28 cellular contexts compared by ENCODE assay signal in the genomic region with DNA sequence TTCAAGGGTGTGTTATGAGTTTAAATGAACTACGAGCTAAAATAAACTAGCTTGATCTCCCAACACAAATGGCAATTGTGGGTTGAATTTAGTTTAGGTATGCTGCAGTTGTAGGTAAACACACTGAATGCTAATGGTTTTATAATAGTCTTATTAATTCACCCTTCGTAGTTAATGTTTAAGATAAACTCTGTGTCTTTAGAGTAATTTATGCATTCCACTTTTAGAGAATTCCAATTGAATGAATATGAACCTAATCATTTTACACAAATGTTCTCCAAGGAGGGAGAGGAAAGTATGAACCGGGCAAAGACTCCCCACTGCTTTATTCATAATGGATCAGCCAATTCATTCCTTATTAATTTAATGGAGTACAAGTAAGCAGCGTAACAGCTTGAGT.
"Had no signal": no experiment of that assay in that cellular context is flagged by ENCODE, and none has a peak within 500 bp of the region (broad histone marks: within the 10 kb centered on the region; RNA-seq: fewer than 3 reads in every experiment).

No MANE protein-coding gene starts in this region.

- H3K4me1 ChIP-seq: pancreas, prostate gland, right lobe of liver, sigmoid colon, suprapubic skin, testis, tibial artery, transverse colon, upper lobe of right lung, uterus had no signal

- H3K27me3 ChIP-seq: neutrophil, pancreas, right lobe of liver, sigmoid colon, suprapubic skin, testis, tibial artery, transverse colon, upper lobe of right lung, uterus had no signal

- H3K36me3 Mint-ChIP-seq: naive thymus-derived CD8-positive, alpha-beta T cell; natural killer cell treated with Interleukin-12 subunit alpha and Interleukin-12 subunit beta and Interleukin-15 and Interleukin-18, amount 100 ng/mL, for 72 hours; stimulated activated effector memory CD8-positive, alpha-beta T cell treated with anti-CD3 and anti-CD28 coated beads, Interleukin-12 subunit alpha, Interleukin-12 subunit beta, amount 100 ng/mL, for 72 hours; stimulated activated naive B cell treated with anti-CD40 and anti-IgM and Interleukin-4, amounts not matched to agents 10 μg/mL and 1 μg/mL and 100 μg/mL, for 72 hours; type B pancreatic cell had no signal

- H3K27ac Mint-ChIP-seq: naive thymus-derived CD8-positive, alpha-beta T cell; natural killer cell treated with Interleukin-12 subunit alpha and Interleukin-12 subunit beta and Interleukin-15 and Interleukin-18, amount 100 ng/mL, for 72 hours; nephron progenitor cell; stimulated activated effector memory CD8-positive, alpha-beta T cell treated with anti-CD3 and anti-CD28 coated beads, Interleukin-12 subunit alpha, Interleukin-12 subunit beta, amount 100 ng/mL, for 72 hours; stimulated activated naive B cell treated with anti-CD40 and anti-IgM and Interleukin-4, amounts not matched to agents 10 μg/mL and 1 μg/mL and 100 μg/mL, for 72 hours; stimulated activated naive CD8-positive, alpha-beta T cell treated with anti-CD3 and anti-CD28 coated beads, Interleukin-15, amount 100 ng/mL, for 72 hours; type B pancreatic cell had no signal

- H3K4me3 Mint-ChIP-seq: naive thymus-derived CD8-positive, alpha-beta T cell; natural killer cell treated with Interleukin-12 subunit alpha and Interleukin-12 subunit beta and Interleukin-15 and Interleukin-18, amount 100 ng/mL, for 72 hours; nephron progenitor cell; neural crest cell; stimulated activated effector memory CD8-positive, alpha-beta T cell treated with anti-CD3 and anti-CD28 coated beads, Interleukin-12 subunit alpha, Interleukin-12 subunit beta, amount 100 ng/mL, for 72 hours; stimulated activated naive B cell treated with anti-CD40 and anti-IgM and Interleukin-4, amounts not matched to agents 10 μg/mL and 1 μg/mL and 100 μg/mL, for 72 hours; stimulated activated naive CD8-positive, alpha-beta T cell treated with anti-CD3 and anti-CD28 coated beads, Interleukin-15, amount 100 ng/mL, for 72 hours; type B pancreatic cell had no signal

- H3K27ac ChIP-seq: neutrophil, pancreas, prostate gland, right lobe of liver, sigmoid colon, suprapubic skin, testis, tibial artery, transverse colon, upper lobe of right lung, uterus had no signal

- ATAC-seq: naive thymus-derived CD8-positive, alpha-beta T cell; natural killer cell treated with Interleukin-12 subunit alpha and Interleukin-12 subunit beta and Interleukin-15 and Interleukin-18, amount 100 ng/mL, for 72 hours; pancreas; right cardiac atrium; right lobe of liver; stimulated activated effector memory CD8-positive, alpha-beta T cell treated with anti-CD3 and anti-CD28 coated beads, Interleukin-12 subunit alpha, Interleukin-12 subunit beta, amount 100 ng/mL, for 72 hours; stimulated activated naive B cell treated with anti-CD40 and anti-IgM and Interleukin-4, amounts not matched to agents 10 μg/mL and 1 μg/mL and 100 μg/mL, for 72 hours; stimulated activated naive CD8-positive, alpha-beta T cell treated with anti-CD3 and anti-CD28 coated beads, Interleukin-15, amount 100 ng/mL, for 72 hours; stimulated activated naive CD8-positive, alpha-beta T cell treated with anti-CD3 and anti-CD28 coated beads, Interleukin-15, Interleukin-2, amounts not matched to agents 100 U/mL and 50 U/mL, for 24 hours; upper lobe of right lung had no signal

- H3K9me3 ChIP-seq: neutrophil, pancreas, prostate gland, right lobe of liver, suprapubic skin, testis, tibial artery, transverse colon, upper lobe of right lung had no signal

- H3K9me3 Mint-ChIP-seq: natural killer cell treated with Interleukin-12 subunit alpha and Interleukin-12 subunit beta and Interleukin-15 and Interleukin-18, amount 100 ng/mL, for 72 hours; neural crest cell; stimulated activated effector memory CD8-positive, alpha-beta T cell treated with anti-CD3 and anti-CD28 coated beads, Interleukin-12 subunit alpha, Interleukin-12 subunit beta, amount 100 ng/mL, for 72 hours; stimulated activated naive B cell treated with anti-CD40 and anti-IgM and Interleukin-4, amounts not matched to agents 10 μg/mL and 1 μg/mL and 100 μg/mL, for 72 hours; stimulated activated naive CD8-positive, alpha-beta T cell treated with anti-CD3 and anti-CD28 coated beads, Interleukin-15, amount 100 ng/mL, for 72 hours; type B pancreatic cell had no signal

- DNase-seq: naive thymus-derived CD8-positive, alpha-beta T cell; nephron progenitor cell; nucleus accumbens; pancreas; right cardiac atrium; right lobe of liver; sigmoid colon; small intestine; stimulated activated CD4-positive, alpha-beta T cell treated with anti-CD3 and anti-CD28 coated beads, Interleukin-15, amount 100 ng/mL, for 24 hours; stimulated activated CD4-positive, alpha-beta T cell treated with anti-CD3 and anti-CD28 coated beads, Interleukin-2, amount 100 ng/mL, for 24 hours; stimulated activated CD4-positive, alpha-beta T cell treated with anti-CD3 and anti-CD28 coated beads, Interleukin-2, amount 100 ng/mL, for 48 hours; stimulated activated CD4-positive, alpha-beta T cell treated with anti-CD3 and anti-CD28 coated beads, Interleukin-4, amount 100 ng/mL, for 24 hours; stimulated activated naive B cell treated with anti-CD40 and anti-IgM and Interleukin-4, amounts not matched to agents 10 μg/mL and 1 μg/mL and 100 μg/mL, for 72 hours; stimulated activated naive CD8-positive, alpha-beta T cell treated with anti-CD3 and anti-CD28 coated beads, Interleukin-15, amount 100 ng/mL, for 72 hours; stimulated activated naive CD8-positive, alpha-beta T cell treated with anti-CD3 and anti-CD28 coated beads, Interleukin-15, Interleukin-2, amounts not matched to agents 100 U/mL and 50 U/mL, for 24 hours; substantia nigra; testis; tibial artery; transverse colon; upper lobe of right lung; uterus had no signal

- H3K4me1 Mint-ChIP-seq: naive thymus-derived CD8-positive, alpha-beta T cell; stimulated activated effector memory CD8-positive, alpha-beta T cell treated with anti-CD3 and anti-CD28 coated beads, Interleukin-12 subunit alpha, Interleukin-12 subunit beta, amount 100 ng/mL, for 72 hours; stimulated activated naive B cell treated with anti-CD40 and anti-IgM and Interleukin-4, amounts not matched to agents 10 μg/mL and 1 μg/mL and 100 μg/mL, for 72 hours; stimulated activated naive CD8-positive, alpha-beta T cell treated with anti-CD3 and anti-CD28 coated beads, Interleukin-15, amount 100 ng/mL, for 72 hours had no signal

- H3K27me3 Mint-ChIP-seq: stimulated activated naive B cell treated with anti-CD40 and anti-IgM and Interleukin-4, amounts not matched to agents 10 μg/mL and 1 μg/mL and 100 μg/mL, for 72 hours had no signal

- H3K4me3 ChIP-seq: pancreas, prostate gland, right lobe of liver, sigmoid colon, suprapubic skin, testis, tibial artery, transverse colon, upper lobe of right lung, uterus had no signal

- H3K36me3 ChIP-seq: neutrophil, pancreas, prostate gland, right lobe of liver, sigmoid colon, suprapubic skin, tibial artery, transverse colon, upper lobe of right lung, uterus had no signal
